8 cellular contexts compared by ENCODE assay signal in the genomic region with DNA sequence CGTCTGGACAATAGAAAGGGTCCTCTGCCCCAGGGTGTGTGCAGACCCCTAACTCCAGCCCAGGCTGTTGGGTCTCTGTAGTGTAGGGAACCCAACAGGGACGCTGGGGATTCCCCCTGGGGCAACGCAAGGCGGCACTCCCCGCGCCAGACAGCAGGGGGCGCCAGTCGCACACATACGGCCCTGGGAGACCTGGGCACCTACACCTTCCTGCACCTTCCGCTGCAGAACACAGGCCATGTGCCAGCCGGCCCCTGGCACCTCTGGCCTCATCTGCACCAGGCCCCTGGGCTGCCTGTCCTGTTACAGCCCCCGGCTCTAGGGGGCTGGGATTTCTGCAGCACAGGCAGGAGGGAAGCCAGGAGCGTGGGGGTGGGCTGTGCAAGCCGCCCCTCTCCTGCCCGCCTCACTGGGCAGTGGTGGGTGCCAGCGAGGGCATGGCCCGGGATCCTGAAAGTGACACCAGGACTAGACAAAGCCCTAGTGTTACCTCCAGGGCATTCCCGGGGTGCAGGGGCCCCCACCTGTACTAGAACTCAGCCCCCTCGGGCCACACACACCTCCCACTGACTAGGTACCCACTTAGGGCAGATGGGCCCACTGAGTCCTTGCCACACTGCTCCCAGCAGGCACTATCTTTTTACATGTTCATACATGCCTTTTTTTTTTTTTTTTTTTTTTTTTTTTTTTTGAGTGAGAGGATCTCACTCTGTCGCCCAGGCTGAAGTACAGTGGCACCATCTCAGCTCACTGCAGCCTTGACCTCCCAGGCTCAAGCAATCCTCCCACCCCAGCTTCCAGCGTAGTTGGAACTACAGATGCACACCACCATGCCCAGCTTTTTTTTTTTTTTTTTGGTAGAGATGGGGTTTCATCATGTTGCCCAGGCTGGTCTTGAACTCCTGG. TPM values are rescaled to one million over a fixed set of nuclear protein-coding genes. Genes with fewer than 3 reads are reported as not detected.
DNase-seq lines count a peak whose midpoint lies in the region; ATAC-seq and TF ChIP-seq lines count a peak whose summit lies in the region.

No MANE protein-coding gene starts in this region.

- intact Hi-C loops in natural killer cell (cut with micrococcal nuclease) = loop anchor here (1.0 kb wide), 2 partner anchors 111 to 367 kb away; no protein-coding TSS in a partner anchor

- DNase-seq in AG08396 (ENCODE audit: low spot score) (peak; percentile 82), NCI-H748 (lab: John Stamatoyannopoulos, UW; ENCODE audit: unreplicated experiment) (peak; percentile 76), epithelial cell of prostate (ENCODE audit: low read depth, low spot score) (peak; percentile 6), natural killer cell (peak; percentile 80)
- DNase-seq in activated CD8-positive, alpha-beta memory T cell treated with anti-CD3 and anti-CD28 coated beads, Interleukin-2, amount 50 U/mL, for 1 hour (ENCODE audit: extremely low read depth) = peak; percentile 28
- peak; percentile 60 to 90 (median 78) for DNase-seq in stimulated activated naive CD4-positive, alpha-beta T cell (lab: John Stamatoyannopoulos, UW)

- H3K27ac Mint-ChIP-seq in natural killer cell = no peak overlapping the region

- H3K4me3 Mint-ChIP-seq in natural killer cell = no peak overlapping the region

- H3K27me3 Mint-ChIP-seq in natural killer cell (ENCODE audit: low read depth in 2 of 2) = no peaks in the 10 kb centered on the region

- peak; percentile 97 for TF ChIP-seq CTCF in natural killer cell (IDR thresholded peaks at IDR 0.05)

- H3K27ac ChIP-seq in epithelial cell of prostate = no peak overlapping the region

- ATAC-seq in GM18867 (IDR thresholded peaks at IDR 0.05; ENCODE audit: unreplicated experiment) (peak; percentile 67), HG03354 (IDR thresholded peaks at IDR 0.05; ENCODE audit: poor library complexity, severe bottlenecking, unreplicated experiment) (peak; percentile 76), natural killer cell (peak; percentile 82 to 97 (median 85))

- no peaks in the 10 kb centered on the region for H3K36me3 Mint-ChIP-seq in natural killer cell

- no peaks in the 10 kb centered on the region for H3K9me3 Mint-ChIP-seq in natural killer cell

- H3K4me1 Mint-ChIP-seq in natural killer cell = no peaks in the 10 kb centered on the region

RNA-seq across cellular contexts. Expression of a gene that starts 37.5 kb away (rescaled TPM):
- total RNA-seq in natural killer cell = 100 to 1,000 TPM; 155 to 168 (median 165) TPM

RNA-seq across cellular contexts. Expression of a gene that starts 38.0 kb away (rescaled TPM):
- total RNA-seq in natural killer cell = 100 to 1,000 TPM; 111 to 160 (median 137) TPM

Comparison
In these comparisons a context has a peak if more than half of its experiments do, and no peak if none do; other contexts are left out.
1. DNase-seq: peak in every context shown above with its lines; median percentile 82 in AG08396; 80 in natural killer cell; 78 in stimulated activated naive CD4-positive, alpha-beta T cell; 76 in NCI-H748; 28 in activated CD8-positive, alpha-beta memory T cell treated with anti-CD3 and anti-CD28 coated beads, Interleukin-2, amount 50 U/mL, for 1 hour; 6 in epithelial cell of prostate.